ENCODE assay signal across 7 cellular contexts in the genomic region with DNA sequence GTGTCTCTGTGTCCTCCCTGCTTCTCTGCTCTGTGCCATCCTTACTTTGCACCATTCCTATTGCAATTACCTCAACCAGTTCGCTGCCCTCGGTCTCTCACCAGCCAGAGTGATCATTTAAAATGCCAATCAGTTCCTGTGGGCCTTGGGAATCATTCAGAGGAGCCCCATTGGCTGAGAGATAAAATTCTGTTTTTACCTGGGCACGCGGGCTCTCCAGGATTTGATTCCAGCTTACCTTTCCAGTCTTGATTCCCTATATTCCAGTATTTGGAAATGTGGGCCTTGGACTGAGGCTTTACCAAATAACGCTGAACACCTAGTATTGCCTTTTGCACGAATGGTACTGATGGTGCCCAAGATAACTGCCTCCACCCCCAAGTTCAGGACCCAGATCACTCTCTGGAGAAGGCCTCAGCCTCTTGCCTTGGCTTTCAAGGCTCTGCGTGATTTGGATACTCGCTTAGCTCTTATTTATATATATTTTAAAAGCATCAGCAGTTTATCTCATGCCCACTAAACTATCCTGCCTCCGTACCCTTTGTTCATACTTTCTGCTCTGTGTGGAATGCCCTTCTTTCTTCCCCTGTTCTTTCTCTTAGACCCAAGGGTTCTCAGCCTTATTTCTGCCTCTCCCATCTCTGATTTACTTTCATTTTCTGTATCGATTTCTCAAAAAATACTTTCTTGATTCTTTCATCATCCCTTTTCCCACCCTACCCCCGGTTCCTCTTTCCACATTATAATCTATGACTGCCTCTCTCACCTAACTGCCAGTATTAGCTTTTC. TPM values are rescaled to one million over a fixed set of nuclear protein-coding genes. Genes with fewer than 3 reads are reported as not detected.
DNase-seq lines count a peak whose midpoint lies in the region; ATAC-seq and TF ChIP-seq lines count a peak whose summit lies in the region.

No MANE protein-coding gene starts in this region.

- peaks cover 37% of the 10 kb centered on the region for H3K4me1 Mint-ChIP-seq in brain

- H3K9me3 Mint-ChIP-seq in brain: peaks cover 0 to 3% (median 0%) of the 10 kb centered on the region in 5 experiments

- H3K27ac ChIP-seq in left lung (peak overlapping the region; percentile 91 to 96), thyroid gland (peak overlapping the region; percentile 92 to 96 (median 94))

- peaks cover 12% of the 10 kb centered on the region for H3K27me3 Mint-ChIP-seq in brain

- DNase-seq in GM13976 (ENCODE audit: low spot score) (peak; percentile 42), NOMO-1 treated with DMSO at 0.1 percent for 48 hours (lab: John Stamatoyannopoulos, UW; ENCODE audit: unreplicated experiment) (peak; percentile 81), left lung (no peak), thyroid gland (no peak), NCI-H510A (lab: John Stamatoyannopoulos, UW) (no peak), mesenteric fat pad (ENCODE audit: low spot score) (no peak)

- no peak for TF ChIP-seq POLR2A in thyroid gland (IDR thresholded peaks at IDR 0.05)

- no peaks in the 10 kb centered on the region for H3K27me3 ChIP-seq in left lung
- H3K27me3 ChIP-seq in thyroid gland: no peaks in the 10 kb centered on the region

- H3K36me3 Mint-ChIP-seq in brain: peaks cover 34% of the 10 kb centered on the region

- peak; percentile 6 for ATAC-seq in left lung

- peak overlapping the region; percentile 95 to 100 (median 98) for H3K27ac Mint-ChIP-seq in brain

- H3K9me3 ChIP-seq in left lung (no peaks in the 10 kb centered on the region), thyroid gland (no peaks in the 10 kb centered on the region)

- 11 to 12% methylated on average over 11 of the region's 11 CpGs for WGBS in thyroid gland, 2 donors

- in situ Hi-C loops in GM13976 (cut with MboI; ENCODE audit: low sequenced_read_pairs, unreplicated experiment): no loop called here

- no peak for TF ChIP-seq CTCF in GM13976 (IDR thresholded peaks at IDR 0.05; ENCODE audit: borderline replicate concordance, control extremely low read depth, extremely low read depth, insufficient read depth, missing control alignments)
- no peak for TF ChIP-seq CTCF in brain (conservative IDR thresholded peaks at IDR 0.05)
- no peak for TF ChIP-seq CTCF in left lung (IDR thresholded peaks at IDR 0.05)
- TF ChIP-seq CTCF in thyroid gland (IDR thresholded peaks at IDR 0.05): no peak

- peaks cover 0 to 43% of the 10 kb centered on the region in 2 donors for H3K36me3 ChIP-seq in left lung
- peaks cover 22 to 23% of the 10 kb centered on the region in 2 donors for H3K36me3 ChIP-seq in thyroid gland

- H3K4me1 ChIP-seq in left lung (peaks cover 5 to 37% of the 10 kb centered on the region in 2 donors), thyroid gland (peaks cover 7 to 10% of the 10 kb centered on the region in 2 donors)

- intact Hi-C loops in left lung (cut with DNase I) (no loop called here), thyroid gland (cut with DNase I) (no loop called here)

- H3K4me3 Mint-ChIP-seq in brain: peak overlapping the region; percentile 95 to 99 (median 99)

- H3K4me3 ChIP-seq in left lung (peak overlapping the region; percentile 51 to 91), thyroid gland (replicated peaks in 1 of 3) (peak overlapping the region; percentile 67 to 98 (median 86))

RNA-seq across cellular contexts. Expression of gene PSMA4, which starts 0.9 kb away (rescaled TPM):
- 110 TPM for polyA plus RNA-seq in brain (ENCODE audit: insufficient read depth, low read depth, low replicate concordance)
- total RNA-seq in left lung: 100 to 1,000 TPM; 143 to 171 TPM
- total RNA-seq in thyroid gland: 100 to 1,000 TPM; 123 to 185 (median 149) TPM
- total RNA-seq in mesenteric fat pad: 137 TPM

RNA-seq across cellular contexts. Expression of gene CHRNA5, which starts 24.2 kb away (rescaled TPM):
- 3.9 TPM for polyA plus RNA-seq in brain (ENCODE audit: insufficient read depth, low read depth, low replicate concordance)
- total RNA-seq in left lung: 1 to 10 TPM; 1.3 to 2.5 TPM
- total RNA-seq in thyroid gland: under 1 TPM in 1 of 4 donors, not detected in 3; 0.33 TPM
- 1.7 TPM for total RNA-seq in mesenteric fat pad

RNA-seq across cellular contexts. Expression of gene HYKK, which starts 33.8 kb away (rescaled TPM):
- polyA plus RNA-seq in brain (ENCODE audit: insufficient read depth, low read depth, low replicate concordance): 6.6 TPM
- total RNA-seq in left lung (1 to 10 TPM; 3.3 to 5.0 TPM), thyroid gland (10 to 100 TPM in 1 of 4 donors, 1 to 10 TPM in 3; 7.0 to 15.0 (median 9.1) TPM), mesenteric fat pad (4.1 TPM)

Comparison
In these comparisons a context has a peak if more than half of its experiments do, and no peak if none do; other contexts are left out.
1. DNase-seq: peak in GM13976 (single experiment) and NOMO-1 treated with DMSO at 0.1 percent for 48 hours (single experiment); none in left lung (0 of 2), thyroid gland (0 of 2), NCI-H510A (single experiment) and mesenteric fat pad (single experiment).